ENCODE assay signal across 8 cellular contexts in the genomic region with DNA sequence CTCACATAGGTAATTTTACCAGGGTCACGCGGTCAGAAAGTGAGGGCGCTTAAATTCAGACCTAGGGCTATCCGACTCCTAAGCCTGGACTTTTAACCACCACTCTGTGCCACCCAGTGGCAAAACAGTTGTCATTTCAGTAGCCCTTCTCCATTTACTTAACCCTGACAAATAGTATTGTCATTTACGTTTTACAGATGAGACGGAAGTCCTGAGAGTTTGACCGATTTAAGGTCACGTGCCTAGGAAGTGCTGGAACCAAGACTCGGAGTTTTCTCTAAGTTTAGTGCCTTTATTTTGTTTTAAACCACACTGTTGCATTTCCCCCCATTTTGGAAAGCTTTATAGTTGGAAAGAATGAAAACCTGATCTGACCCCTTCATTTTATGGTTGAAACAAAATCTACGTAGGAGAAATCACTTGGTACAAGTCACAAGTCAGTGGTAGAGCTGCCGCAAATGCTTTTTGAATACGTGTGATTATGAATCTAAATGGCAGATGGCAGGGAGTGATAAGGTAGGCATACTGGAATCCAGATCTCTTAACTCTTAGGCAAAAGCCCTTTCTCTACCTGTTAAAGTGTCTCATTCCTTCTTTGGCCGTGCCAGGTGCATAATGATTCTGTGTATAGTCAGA. TPM values are rescaled to one million over a fixed set of nuclear protein-coding genes. Genes with fewer than 3 reads are reported as not detected.
DNase-seq lines count a peak whose midpoint lies in the region; ATAC-seq and TF ChIP-seq lines count a peak whose summit lies in the region.

No MANE protein-coding gene starts in this region.

- H3K36me3 ChIP-seq in adrenal gland (replicated peaks in 1 of 2) (peaks cover 0 to 11% of the 10 kb centered on the region in 2 donors), iPS DF 6.9 (ENCODE audit: control insufficient read depth, insufficient read depth, low read length) (no peaks in the 10 kb centered on the region), skeletal muscle tissue (ENCODE audit: control insufficient read depth in 3 of 3, insufficient read depth in 3 of 3, low read length in 3 of 3) (peaks cover 0 to 13% (median 7%) of the 10 kb centered on the region in 3 donors)

- H3K9ac ChIP-seq in skeletal muscle tissue (ENCODE audit: low read depth in 1 of 3, low read length in 3 of 3): peak overlapping the region; percentile 97 to 99 (median 99)

- H3K27me3 ChIP-seq in adrenal gland (no peaks in the 10 kb centered on the region), iPS DF 6.9 (ENCODE audit: control insufficient read depth, insufficient read depth, low read length) (no peaks in the 10 kb centered on the region), skeletal muscle tissue (ENCODE audit: control insufficient read depth in 3 of 3, insufficient read depth in 3 of 3, low read length in 3 of 3) (no peaks in the 10 kb centered on the region)

- peak overlapping the region; percentile 66 to 97 (median 88) for H3K27ac ChIP-seq in adrenal gland
- H3K27ac ChIP-seq in iPS DF 6.9 (ENCODE audit: low read length): no peak overlapping the region
- H3K27ac ChIP-seq in skeletal muscle tissue (ENCODE audit: low read depth, low read length): peak overlapping the region; percentile 99

- TF ChIP-seq CTCF in AG04449 (IDR thresholded peaks at IDR 0.05; ENCODE audit: insufficient read depth, low read length, missing control alignments) (no peak), GM13976 (IDR thresholded peaks at IDR 0.05; ENCODE audit: borderline replicate concordance, control extremely low read depth, extremely low read depth, insufficient read depth, missing control alignments) (no peak), adrenal gland (IDR thresholded peaks at IDR 0.05) (no peak)

- peaks cover 19 to 51% of the 10 kb centered on the region in 2 donors for H3K4me1 ChIP-seq in adrenal gland (replicated peaks in 1 of 2)
- no peaks in the 10 kb centered on the region for H3K4me1 ChIP-seq in iPS DF 6.9 (ENCODE audit: control insufficient read depth, insufficient read depth, low read length)
- H3K4me1 ChIP-seq in skeletal muscle tissue (ENCODE audit: control insufficient read depth in 3 of 3, insufficient read depth in 3 of 3, low read length in 3 of 3): peaks cover 26 to 42% (median 32%) of the 10 kb centered on the region in 3 donors

- H3K4me3 ChIP-seq in AG04449 (ENCODE audit: low read depth, low read length) (peak overlapping the region; percentile 96), adrenal gland (peak overlapping the region; percentile 11 to 91 (median 56)), iPS DF 6.9 (ENCODE audit: low read length) (peak overlapping the region; percentile 77; the same call in 1 of the 2 replicates), skeletal muscle tissue (ENCODE audit: low read length in 3 of 3) (peak overlapping the region; percentile 82 to 98 (median 94))

- ATAC-seq in HG02870 (IDR thresholded peaks at IDR 0.05; ENCODE audit: unreplicated experiment): peak; percentile 27

- POLR2A ChIA-PET in AG04449 (lab: Yijun Ruan, JAX): interaction anchor here (0.8 to 1.2 kb wide), 3 partner anchors 11 to 166 kb away, joined by 3 read pairs; no protein-coding TSS in a partner anchor

- in situ Hi-C loops in GM13976 (cut with MboI; ENCODE audit: low sequenced_read_pairs, unreplicated experiment): no loop called here

- CTCF ChIA-PET in AG04449 (lab: Yijun Ruan, JAX): interaction anchor here (0.7 to 3.0 kb wide), 9 partner anchors 18 to 167 kb away, joined by 3 to 15 read pairs (median 5); no protein-coding TSS in a partner anchor

- H3K9me3 ChIP-seq in adrenal gland (replicated peaks in 1 of 3): no peaks in the 10 kb centered on the region
- H3K9me3 ChIP-seq in iPS DF 6.9 (ENCODE audit: control insufficient read depth, insufficient read depth, low read length): no peaks in the 10 kb centered on the region
- no peaks in the 10 kb centered on the region for H3K9me3 ChIP-seq in skeletal muscle tissue (ENCODE audit: control insufficient read depth in 3 of 3, low read length in 3 of 3)

- 8 to 11% (median 8%) methylated on average over 13 of the region's 13 CpGs for whole genome bisulfite sequencing in adrenal gland, 4 donors
- no CpG with 5 or more reads among the region's 13 CpGs for WGBS in iPS DF 6.9 (ENCODE audit: insufficient coverage, insufficient read length)

- no peak for TF ChIP-seq POLR2A in adrenal gland (IDR thresholded peaks at IDR 0.05)

- DNase-seq in AG04449 (ENCODE audit: low read depth, low spot score) (no peak), GM13976 (ENCODE audit: low spot score) (peak; percentile 60), NCI-H2227 treated with DMSO at 0.1 percent for 48 hours (lab: John Stamatoyannopoulos, UW) (peak; percentile 23), adrenal gland (peak in 4 of 7 donors; percentile 14 to 24 (median 20)), iPS DF 6.9 (ENCODE audit: low read depth, low spot score) (no peak)
- no peak for DNase-seq in activated CD8-positive, alpha-beta memory T cell treated with anti-CD3 and anti-CD28 coated beads for 24 hours

- intact Hi-C loops in adrenal gland (cut with DNase I): no loop called here

RNA-seq across cellular contexts. Expression of gene MRRF, which starts 0.7 kb away (rescaled TPM):
- 10 to 100 TPM; 24.9 to 54.7 (median 34.0) TPM for total RNA-seq in adrenal gland
- polyA plus RNA-seq in adrenal gland: 10 to 100 TPM; 34.5 to 66.3 (median 49.3) TPM
- 29.2 TPM for total RNA-seq in skeletal muscle tissue

RNA-seq across cellular contexts. Expression of gene RBM18, which starts 0.7 kb away (rescaled TPM):
- total RNA-seq in adrenal gland (10 to 100 TPM in 6 of 8 donors, 1 to 10 TPM in 2; 7.5 to 31.5 (median 16.7) TPM), skeletal muscle tissue (7.3 TPM)
- polyA plus RNA-seq in adrenal gland: 10 to 100 TPM in 1 of 3 donors, 1 to 10 TPM in 2; 3.4 to 39.1 (median 5.5) TPM

RNA-seq across cellular contexts. Expression of gene LHX6, which starts 36.6 kb away (rescaled TPM):
- 1 to 10 TPM in 7 of 8 donors, under 1 TPM in 1; 0.48 to 3.6 (median 1.7) TPM for total RNA-seq in adrenal gland
- polyA plus RNA-seq in adrenal gland: 1 to 10 TPM in 2 of 3 donors, under 1 TPM in 1; 0.46 to 1.7 (median 1.0) TPM
- total RNA-seq in skeletal muscle tissue: 2.1 TPM

Comparison
In these comparisons a context has a peak if more than half of its experiments do, and no peak if none do; other contexts are left out.
1. DNase-seq: peak in GM13976 (single experiment), NCI-H2227 treated with DMSO at 0.1 percent for 48 hours (single experiment) and adrenal gland (4 of 7); none in AG04449 (single experiment), iPS DF 6.9 (single experiment) and activated CD8-positive, alpha-beta memory T cell treated with anti-CD3 and anti-CD28 coated beads for 24 hours (single experiment).
2. Peak in every context shown above with its lines, with median percentiles within 50 percentile points of each other: H3K4me3 ChIP-seq.